In genomic region chr16:7513429-7513828, GRCh38 we compare ENCODE assay signal across 10 cellular contexts.
DNase-seq lines count a peak whose midpoint lies in the region; ATAC-seq, FAIRE-seq and TF ChIP-seq lines count a peak whose summit lies in the region.
"Had no signal": no experiment of that assay in that cellular context is flagged by ENCODE, and none has a peak within 500 bp of the region (broad histone marks: within the 10 kb centered on the region; RNA-seq: fewer than 3 reads in every experiment).

No MANE protein-coding gene starts in this region.

- H3K9me3 ChIP-seq in OCI-LY7 (ENCODE audit: low read length): no peaks in the 10 kb centered on the region
- H3K9me3 ChIP-seq: ovary had no signal

- H3K4me1 ChIP-seq in OCI-LY7 (ENCODE audit: insufficient read depth, low read length, poor library complexity, severe bottlenecking): no peaks in the 10 kb centered on the region

- ATAC-seq in GM19463 (IDR thresholded peaks at IDR 0.05; ENCODE audit: unreplicated experiment) (no peak), GM21528 (IDR thresholded peaks at IDR 0.05; ENCODE audit: low FRiP score, unreplicated experiment) (no peak)

- CTCF ChIA-PET in OCI-LY7 (lab: Charles Lee; ENCODE audit: unreplicated experiment): no interaction called here

- H3K36me3 ChIP-seq in OCI-LY7 (ENCODE audit: insufficient read depth, low read length) (no peaks in the 10 kb centered on the region), kidney epithelial cell (ENCODE audit: control insufficient read depth, insufficient read depth, low read length) (no peaks in the 10 kb centered on the region)
- H3K36me3 ChIP-seq: ovary had no signal

- POLR2A ChIA-PET in OCI-LY7 (lab: Charles Lee): no interaction called here

- BruUV-seq in OCI-LY7 (replicated peaks; lab: Mats Ljungman, UMichigan): no TSS peak

- H2AFZ ChIP-seq in OCI-LY7 (ENCODE audit: low read length): peak overlapping the region; percentile 74; the same call in 1 of the 2 replicates

- no peak for FAIRE-seq in D721Med (lab: Jason Lieb, UNC)

- no peaks in the 10 kb centered on the region for H3K27me3 ChIP-seq in kidney epithelial cell (ENCODE audit: control insufficient read depth, insufficient read depth, low read length)
- H3K27me3 ChIP-seq: ovary had no signal

- DNase-seq in D721Med (ENCODE audit: insufficient read length, low spot score): no peak
- peak; percentile 25 for DNase-seq in OCI-LY7 (ENCODE audit: low spot score)
- no peak for DNase-seq in kidney epithelial cell (ENCODE audit: low read depth)
- DNase-seq in SW 1271 (lab: John Stamatoyannopoulos, UW): no peak
- DNase-seq: activated gamma-delta T cell treated with Interleukin-2 at 50 U/mL for 16 hours, ovary, T1000 had no signal

- no peak overlapping the region for H3K27ac ChIP-seq in OCI-LY7 (ENCODE audit: low read depth, low read length, poor library complexity, severe bottlenecking)
- H3K27ac ChIP-seq: ovary had no signal

- intact Hi-C loops in OCI-LY7 (cut with micrococcal nuclease; ENCODE audit: unreplicated experiment): no loop called here

- H3K79me2 ChIP-seq in OCI-LY7 (ENCODE audit: insufficient read depth, low read depth, low read length): no peaks in the 10 kb centered on the region

- no peaks in the 10 kb centered on the region for H3K9me2 ChIP-seq in OCI-LY7 (ENCODE audit: insufficient read depth, low read length)

- H4K20me1 ChIP-seq in OCI-LY7 (ENCODE audit: insufficient read depth, low read length): no peaks in the 10 kb centered on the region

- TF ChIP-seq CTCF in D721Med (IDR thresholded peaks at IDR 0.05; ENCODE audit: insufficient read depth, missing control alignments) (peak; percentile 39), GM12875 (IDR thresholded peaks at IDR 0.05; ENCODE audit: borderline replicate concordance, insufficient read depth, low read depth, low read length) (0 out of 2 replicates have a peak, but pooled peaks have one; percentile 11), OCI-LY7 (conservative IDR thresholded peaks at IDR 0.05; ENCODE audit: low read length) (peak; percentile 80), kidney epithelial cell (IDR thresholded peaks at IDR 0.05; ENCODE audit: insufficient read depth, low read length, poor library complexity, severe bottlenecking) (peak; percentile 11)

- H3K4me3 ChIP-seq in GM12875 (ENCODE audit: low read depth, low read length): no peak overlapping the region
- no peak overlapping the region for H3K4me3 ChIP-seq in OCI-LY7 (ENCODE audit: low read depth, low read length, poor library complexity, severe bottlenecking)
- H3K4me3 ChIP-seq in kidney epithelial cell (ENCODE audit: low read depth, low read length): no peak overlapping the region
- H3K4me3 ChIP-seq: ovary had no signal

- no peak overlapping the region for H3K4me2 ChIP-seq in OCI-LY7 (ENCODE audit: low read length)

Comparison
In these comparisons a context has a peak if more than half of its experiments do, and no peak if none do; other contexts are left out.
1. CTCF ChIP-seq: peak in every context shown above with its lines; median percentile 80 in OCI-LY7; 39 in D721Med; 11 in GM12875; 11 in kidney epithelial cell.